ENCODE assay signal across 2 cellular contexts in genomic region chr18:76449110-76449453, GRCh38.
TF ChIP-seq lines count a peak whose summit lies in the region.

No MANE protein-coding gene starts in this region.

TF ChIP-seq in GM23338, 12 proteins besides CTCF, POLR2A, EP300 and RAD21 (continued from another document):
- no peak for TF ChIP-seq ZNF462 (CRISPR knock-in tag; IDR thresholded peaks at IDR 0.05)
- no peak for TF ChIP-seq ZNF331 (CRISPR knock-in tag; IDR thresholded peaks at IDR 0.05; ENCODE audit: low read depth)
- TF ChIP-seq EZH2 (IDR thresholded peaks at IDR 0.05; ENCODE audit: low read depth, unreplicated experiment): no peak
- TF ChIP-seq ZNF114 (CRISPR knock-in tag; IDR thresholded peaks at IDR 0.05): no peak
- TF ChIP-seq CREB1 (CRISPR knock-in tag; IDR thresholded peaks at IDR 0.05; ENCODE audit: low read depth): no peak
- no peak for TF ChIP-seq NANOG (IDR thresholded peaks at IDR 0.05; ENCODE audit: borderline replicate concordance)
- no peak for TF ChIP-seq POLR2AphosphoS5 (IDR thresholded peaks at IDR 0.05; ENCODE audit: low read depth)
- TF ChIP-seq EZH2phosphoT487 (IDR thresholded peaks at IDR 0.05; ENCODE audit: unreplicated experiment): no peak
- TF ChIP-seq REST (IDR thresholded peaks at IDR 0.05; ENCODE audit: unreplicated experiment): no peak
- TF ChIP-seq ETS1 (IDR thresholded peaks at IDR 0.05): no peak

TF ChIP-seq in liver, 16 proteins besides CTCF, POLR2A, EP300 and RAD21 (continued from another document):
- TF ChIP-seq ZBTB33 (IDR thresholded peaks at IDR 0.05): no peak
- TF ChIP-seq JUND (IDR thresholded peaks at IDR 0.05): no peak
- TF ChIP-seq FOXA2 (IDR thresholded peaks at IDR 0.05): no peak
- TF ChIP-seq YY1 (IDR thresholded peaks at IDR 0.05): no peak
